In genomic region chr18:2186967-2187366, GRCh38 we compare ENCODE assay signal across 3 cellular contexts.
"Had no signal": no experiment of that assay in that cellular context is flagged by ENCODE, and none has a peak within 500 bp of the region (broad histone marks: within the 10 kb centered on the region; RNA-seq: fewer than 3 reads in every experiment).

No MANE protein-coding gene starts in this region.

- H3K4me3 ChIP-seq: GM12878 had no signal

- ATAC-seq: GM12878 had no signal

- DNase-seq: GDM1, GF-D8 had no signal
